Comparison of ENCODE assay signal across 14 cellular contexts in genomic region chr12:28568083-28568482, GRCh38.
A peak's percentile ranks its signal among the peaks of the same experiment; 100 is the strongest.
DNase-seq lines count a peak whose midpoint lies in the region; ATAC-seq and TF ChIP-seq lines count a peak whose summit lies in the region.
"Had no signal": no experiment of that assay in that cellular context is flagged by ENCODE, and none has a peak within 500 bp of the region (broad histone marks: within the 10 kb centered on the region; RNA-seq: fewer than 3 reads in every experiment).

No MANE protein-coding gene starts in this region.

- H3K9me2 ChIP-seq in hepatocyte (replicated peaks; ENCODE audit: insufficient read depth) = no peaks in the 10 kb centered on the region

- in situ Hi-C loops in astrocyte of the spinal cord (cut with HindIII; ENCODE audit: low sequenced_read_pairs) = no loop called here

- peaks cover 6% of the 10 kb centered on the region for H3K4me1 ChIP-seq in hepatocyte (ENCODE audit: insufficient read depth)
- H3K4me1 ChIP-seq: pancreas had no signal

- H4K20me1 ChIP-seq in hepatocyte (ENCODE audit: insufficient read depth, poor library complexity, severe bottlenecking) = no peaks in the 10 kb centered on the region

- H2AFZ ChIP-seq in hepatocyte = no peak overlapping the region

- H3K27ac ChIP-seq in hepatocyte = peak overlapping the region; percentile 63
- H3K27ac ChIP-seq: pancreas had no signal

- H3K36me3 ChIP-seq in hepatocyte (replicated peaks; ENCODE audit: insufficient read depth, low read depth) = no peaks in the 10 kb centered on the region
- H3K36me3 ChIP-seq: pancreas had no signal

- no peak overlapping the region for H3K4me2 ChIP-seq in hepatocyte

- DNase-seq in NCI-H82 (lab: John Stamatoyannopoulos, UW) (peak; percentile 87), NCI-H82 treated with DMSO at 0.1 percent for 48 hours (lab: John Stamatoyannopoulos, UW; ENCODE audit: unreplicated experiment) (no peak), astrocyte of the spinal cord (ENCODE audit: low read depth, low spot score) (peak; percentile 83), hepatocyte (ENCODE audit: low spot score) (peak; percentile 53), NCI-H526 (lab: John Stamatoyannopoulos, UW) (no peak), NCI-H748 treated with DMSO at 0.1 percent for 48 hours (lab: John Stamatoyannopoulos, UW) (no peak), OCI-M2 (lab: John Stamatoyannopoulos, UW; ENCODE audit: unreplicated experiment) (no peak)
- DNase-seq: activated CD8-positive, alpha-beta memory T cell treated with anti-CD3 and anti-CD28 coated beads, Interleukin-2, amount 10 ng/mL, durations not matched to agents 7 days and 5 days; left ventricle myocardium superior; NCI-H1092 treated with DMSO at 0.1 percent for 48 hours; NCI-H69; pancreas had no signal

- H3K79me2 ChIP-seq in hepatocyte = no peaks in the 10 kb centered on the region

- TF ChIP-seq CTCF in astrocyte of the spinal cord (IDR thresholded peaks at IDR 0.05; ENCODE audit: low read depth, low read length) (no peak), hepatocyte (IDR thresholded peaks at IDR 0.05; ENCODE audit: poor library complexity) (no peak)

- H3K9me3 ChIP-seq in hepatocyte (ENCODE audit: low read depth) = no peaks in the 10 kb centered on the region
- H3K9me3 ChIP-seq: pancreas had no signal

- no peaks in the 10 kb centered on the region for H3K27me3 ChIP-seq in hepatocyte
- H3K27me3 ChIP-seq: pancreas had no signal

- WGBS in hepatocyte (ENCODE audit: low lambda C conversion rate, missing lambda C conversion rate) = 54% methylated on average over 3 of the region's 3 CpGs

- no peak overlapping the region for H3K4me3 ChIP-seq in astrocyte of the spinal cord (ENCODE audit: low read depth, low read length)
- no peak overlapping the region for H3K4me3 ChIP-seq in hepatocyte
- H3K4me3 ChIP-seq: pancreas had no signal

- no peak for ATAC-seq in GM21390 (IDR thresholded peaks at IDR 0.05; ENCODE audit: unreplicated experiment)
- ATAC-seq: activated CD8-positive, alpha-beta memory T cell treated with anti-CD3 and anti-CD28 coated beads, Interleukin-2, amount 10 ng/mL, durations not matched to agents 7 days and 5 days; HCT116; left ventricle myocardium superior; pancreas had no signal

Comparison
In these comparisons a context has a peak if more than half of its experiments do, and no peak if none do; other contexts are left out.
1. DNase-seq: peak in NCI-H82 (single experiment), astrocyte of the spinal cord (single experiment) and hepatocyte (single experiment); none in NCI-H82 treated with DMSO at 0.1 percent for 48 hours (single experiment), NCI-H526 (0 of 2), NCI-H748 treated with DMSO at 0.1 percent for 48 hours (single experiment) and OCI-M2 (single experiment).